In genomic region chr13:68439821-68440220, GRCh38 we compare ENCODE assay signal across 12 cellular contexts.
DNase-seq lines count a peak whose midpoint lies in the region; ATAC-seq and TF ChIP-seq lines count a peak whose summit lies in the region.
"Had no signal": no experiment of that assay in that cellular context is flagged by ENCODE, and none has a peak within 500 bp of the region (broad histone marks: within the 10 kb centered on the region; RNA-seq: fewer than 3 reads in every experiment).

No MANE protein-coding gene starts in this region.

- DNase-seq in SK-N-SH, result no peak
- DNase-seq in inferior parietal cortex (ENCODE audit: extremely low spot score), result peak; percentile 3
- no peak for DNase-seq in activated naive CD4-positive, alpha-beta T cell treated with Interleukin-2 at 50 U/mL for 16 hours
- no peak for DNase-seq in Peyer's patch
- DNase-seq: activated CD4-positive, alpha-beta T cell treated with anti-CD3 and anti-CD28 coated beads, Interleukin-2, amount 10 ng/mL, durations not matched to agents 7 days and 5 days; hypothalamus had no signal

- TF ChIP-seq CTCF in SK-N-SH (IDR thresholded peaks at IDR 0.05) (no peak), Peyer's patch (IDR thresholded peaks at IDR 0.05) (no peak)

- no peak overlapping the region for H3K4me2 ChIP-seq in SK-N-SH
- H3K4me2 ChIP-seq: BLaER1 had no signal

- H3K36me3 ChIP-seq in SK-N-SH (replicated peaks in 1 of 2; ENCODE audit: control insufficient read depth in 1 of 2, insufficient read depth in 2 of 2, low read length in 1 of 2), result no peaks in the 10 kb centered on the region
- H3K36me3 ChIP-seq in Peyer's patch, result no peaks in the 10 kb centered on the region
- H3K36me3 ChIP-seq: BLaER1 had no signal

- no peaks in the 10 kb centered on the region for H3K27me3 ChIP-seq in SK-N-SH (ENCODE audit: insufficient read depth)
- H3K27me3 ChIP-seq in Peyer's patch, result no peaks in the 10 kb centered on the region
- H3K27me3 ChIP-seq: BLaER1 had no signal

- POLR2A ChIA-PET in SK-N-SH (lab: Yijun Ruan, JAX), result no interaction called here

- H4K20me1 ChIP-seq in SK-N-SH (ENCODE audit: insufficient read depth), result no peaks in the 10 kb centered on the region
- H4K20me1 ChIP-seq: BLaER1 had no signal

- H2AFZ ChIP-seq in SK-N-SH (ENCODE audit: low read depth), result no peak overlapping the region

- 31% methylated on average over 1 of the region's 1 CpG for WGBS in SK-N-SH (ENCODE audit: low lambda C conversion rate)

- no peaks in the 10 kb centered on the region for H3K79me2 ChIP-seq in SK-N-SH (ENCODE audit: insufficient read depth)

- no peak overlapping the region for H3K4me3 ChIP-seq in SK-N-SH (ENCODE audit: low read depth in 2 of 2, low read length in 1 of 2)
- no peak overlapping the region for H3K4me3 ChIP-seq in Peyer's patch
- H3K4me3 ChIP-seq: BLaER1 had no signal

- H3K9me3 ChIP-seq in SK-N-SH, result no peaks in the 10 kb centered on the region
- H3K9me3 ChIP-seq in Peyer's patch, result no peaks in the 10 kb centered on the region
- H3K9me3 ChIP-seq: BLaER1 had no signal

- no peak for TF ChIP-seq POLR2A in Peyer's patch (IDR thresholded peaks at IDR 0.05)

- TF ChIP-seq EP300 in SK-N-SH (IDR thresholded peaks at IDR 0.05; ENCODE audit: borderline replicate concordance in 1 of 2, low read depth in 1 of 2, low read length in 1 of 2), result no peak

- H3K4me1 ChIP-seq in SK-N-SH (ENCODE audit: control insufficient read depth in 1 of 2, insufficient read depth in 2 of 2, low read depth in 1 of 2, low read length in 1 of 2) (no peaks in the 10 kb centered on the region), Peyer's patch (no peaks in the 10 kb centered on the region)
- H3K4me1 ChIP-seq: BLaER1 had no signal

- ATAC-seq in GM18511 (IDR thresholded peaks at IDR 0.05; ENCODE audit: unreplicated experiment), result peak; percentile 72
- peak; percentile 47 for ATAC-seq in HG03460 (IDR thresholded peaks at IDR 0.05; ENCODE audit: unreplicated experiment)
- ATAC-seq in GM21526 (IDR thresholded peaks at IDR 0.05; ENCODE audit: low FRiP score, unreplicated experiment), result no peak
- no peak for ATAC-seq in GM18867 (IDR thresholded peaks at IDR 0.05; ENCODE audit: unreplicated experiment)

- H3K9ac ChIP-seq in SK-N-SH, result no peak overlapping the region
- H3K9ac ChIP-seq: BLaER1 had no signal

- CTCF ChIA-PET in SK-N-SH (lab: Yijun Ruan, JAX), result interaction anchor here (0.6 to 0.9 kb wide), 2 partner anchors 14 to 226 kb away, joined by 3 read pairs; no protein-coding TSS in a partner anchor

- H3K9me2 ChIP-seq in SK-N-SH, result no peaks in the 10 kb centered on the region; the same call in 1 of the 2 replicates

- H3K27ac ChIP-seq in SK-N-SH (ENCODE audit: low read depth in 2 of 2, low read length in 1 of 2), result no peak overlapping the region
- H3K27ac ChIP-seq in Peyer's patch, result no peak overlapping the region
- H3K27ac ChIP-seq: BLaER1, epithelial cell of prostate had no signal

- H3F3A ChIP-seq in SK-N-SH (replicated peaks; ENCODE audit: insufficient read depth), result no peaks in the 10 kb centered on the region

- no peak for TF ChIP-seq RAD21 in SK-N-SH (IDR thresholded peaks at IDR 0.05; ENCODE audit: low read length)

TF ChIP-seq in SK-N-SH, 30 proteins besides CTCF, POLR2A, EP300 and RAD21:
- peak; percentile 38; the same call in 1 of the 2 replicates for TF ChIP-seq TCF12 (IDR thresholded peaks at IDR 0.05)
- no peak for TF ChIP-seq ELF1 (IDR thresholded peaks at IDR 0.05)
- TF ChIP-seq FOXJ3 (CRISPR knock-in tag; IDR thresholded peaks at IDR 0.05), result no peak
- no peak for TF ChIP-seq GABPA (IDR thresholded peaks at IDR 0.05; ENCODE audit: low read depth)
- peak; percentile 51 for TF ChIP-seq JUND (IDR thresholded peaks at IDR 0.05)
- no peak for TF ChIP-seq MXI1 (IDR thresholded peaks at IDR 0.05; ENCODE audit: low read depth, low read length)
- peak; percentile 62; the same call in 1 of the 2 replicates for TF ChIP-seq FOSL2 (IDR thresholded peaks at IDR 0.05; ENCODE audit: borderline replicate concordance, low read depth)
- peak; percentile 34; the same call in 1 of the 2 replicates for TF ChIP-seq NFIC (IDR thresholded peaks at IDR 0.05; ENCODE audit: borderline replicate concordance)
- no peak for TF ChIP-seq MAX (IDR thresholded peaks at IDR 0.05; ENCODE audit: low read depth)

Comparison
In these comparisons a context has a peak if more than half of its experiments do, and no peak if none do; other contexts are left out.
1. ATAC-seq: peak in GM18511 (single experiment) and HG03460 (single experiment); none in GM21526 (single experiment) and GM18867 (single experiment).